In genomic region chr5:95918421-95919006, GRCh38 we compare ENCODE assay signal across 29 cellular contexts. TPM values are rescaled to one million over a fixed set of nuclear protein-coding genes. Genes with fewer than 3 reads are reported as not detected.
DNase-seq lines count a peak whose midpoint lies in the region; ATAC-seq, FAIRE-seq and TF ChIP-seq lines count a peak whose summit lies in the region.
"Had no signal": no experiment of that assay in that cellular context is flagged by ENCODE, and none has a peak within 500 bp of the region (broad histone marks: within the 10 kb centered on the region; RNA-seq: fewer than 3 reads in every experiment).

No MANE protein-coding gene starts in this region.

- H3K27ac Mint-ChIP-seq in nephron progenitor cell = peak overlapping the region; percentile 84
- no peak overlapping the region for H3K27ac Mint-ChIP-seq in stimulated activated naive B cell treated with anti-CD40 and anti-IgM and Interleukin-4, amounts not matched to agents 10 μg/mL and 1 μg/mL and 100 μg/mL, for 72 hours
- H3K27ac Mint-ChIP-seq: activated CD4-positive, alpha-beta memory T cell treated with anti-CD3 and anti-CD28 coated beads, Interleukin-2, amount 10 ng/mL, durations not matched to agents 7 days and 5 days; activated naive CD8-positive, alpha-beta T cell; B cell; CD8-positive, alpha-beta memory T cell; IgD-negative memory B cell; nephron had no signal

- no peak for TF ChIP-seq CTCF in HepG2 (CRISPR knock-in tag; IDR thresholded peaks at IDR 0.05)
- TF ChIP-seq CTCF in right lobe of liver (IDR thresholded peaks at IDR 0.05) = no peak
- TF ChIP-seq CTCF in VCaP (conservative IDR thresholded peaks at IDR 0.05) = no peak
- TF ChIP-seq CTCF in nephron progenitor cell (IDR thresholded peaks at IDR 0.05) = no peak

- H3K27me3 Mint-ChIP-seq in nephron progenitor cell (ENCODE audit: low read depth, poor library complexity) = no peaks in the 10 kb centered on the region
- no peaks in the 10 kb centered on the region for H3K27me3 Mint-ChIP-seq in stimulated activated naive B cell treated with anti-CD40 and anti-IgM and Interleukin-4, amounts not matched to agents 10 μg/mL and 1 μg/mL and 100 μg/mL, for 72 hours
- H3K27me3 Mint-ChIP-seq: activated CD4-positive, alpha-beta memory T cell treated with anti-CD3 and anti-CD28 coated beads, Interleukin-2, amount 10 ng/mL, durations not matched to agents 7 days and 5 days; activated naive CD8-positive, alpha-beta T cell; B cell; CD8-positive, alpha-beta memory T cell; IgD-negative memory B cell had no signal

- no peaks in the 10 kb centered on the region for H3K9me3 Mint-ChIP-seq in nephron progenitor cell
- no peaks in the 10 kb centered on the region for H3K9me3 Mint-ChIP-seq in stimulated activated naive B cell treated with anti-CD40 and anti-IgM and Interleukin-4, amounts not matched to agents 10 μg/mL and 1 μg/mL and 100 μg/mL, for 72 hours
- H3K9me3 Mint-ChIP-seq: activated CD4-positive, alpha-beta memory T cell treated with anti-CD3 and anti-CD28 coated beads, Interleukin-2, amount 10 ng/mL, durations not matched to agents 7 days and 5 days; CD8-positive, alpha-beta memory T cell; IgD-negative memory B cell; nephron had no signal

- CTCF ChIA-PET in HepG2 (lab: Yijun Ruan, JAX; ENCODE audit: low intra/inter-chr PET ratio, low total read pairs) = no interaction called here

- POLR2A ChIA-PET in HepG2 (lab: Yijun Ruan, JAX) = no interaction called here

- H3K4me1 ChIP-seq in HepG2 (ENCODE audit: insufficient read depth, low read length) (peaks cover 85% of the 10 kb centered on the region), right lobe of liver (peaks cover 0 to 52% (median 21%) of the 10 kb centered on the region in 4 donors)
- H3K4me1 ChIP-seq: parathyroid adenoma, uterus had no signal

- no peak overlapping the region for H2AFZ ChIP-seq in HepG2 (ENCODE audit: low read length)
- H2AFZ ChIP-seq: parathyroid adenoma had no signal

- H3K27ac ChIP-seq in HepG2 (ENCODE audit: extremely low read length, insufficient read depth, low read length) (no peak overlapping the region), right lobe of liver (peak overlapping the region in 1 of 3 donors; percentile 6), VCaP (0 out of 2 replicates have a peak overlapping the region, but pooled peaks have one; percentile 0)
- H3K27ac ChIP-seq: gastroesophageal sphincter, parathyroid adenoma, uterus had no signal

- WGBS in HepG2 (ENCODE audit: low lambda C conversion rate) = 85% methylated on average over 3 of the region's 3 CpGs
- 92% methylated on average over 3 of the region's 3 CpGs for WGBS in right lobe of liver (ENCODE audit: insufficient coverage, low coverage, low lambda C conversion rate, missing lambda C conversion rate)

- peaks cover 92% of the 10 kb centered on the region for H3K79me2 ChIP-seq in HepG2 (ENCODE audit: insufficient read depth, low read length)

- H3K4me1 Mint-ChIP-seq in nephron progenitor cell = peaks cover 50% of the 10 kb centered on the region
- peaks cover 19 to 25% of the 10 kb centered on the region in 2 donors for H3K4me1 Mint-ChIP-seq in stimulated activated naive B cell treated with anti-CD40 and anti-IgM and Interleukin-4, amounts not matched to agents 10 μg/mL and 1 μg/mL and 100 μg/mL, for 72 hours

- BruUV-seq in HepG2 (replicated peaks; lab: Mats Ljungman, UMichigan) = no TSS peak

- peaks cover 75% of the 10 kb centered on the region for H4K20me1 ChIP-seq in HepG2 (ENCODE audit: insufficient read depth, low read length)

- intact Hi-C loops in HepG2 (cut with micrococcal nuclease; ENCODE audit: unreplicated experiment) = no loop called here
- intact Hi-C loops in right lobe of liver (cut with DNase I) = no loop called here

- no peak for TF ChIP-seq RAD21 in HepG2 (CRISPR knock-in tag; IDR thresholded peaks at IDR 0.05)

- no peak overlapping the region for H3K9ac ChIP-seq in HepG2 (ENCODE audit: insufficient read depth, low read depth, low read length)
- H3K9ac ChIP-seq: parathyroid adenoma had no signal

- H3K4me3 ChIP-seq in HepG2 (replicated peaks in 1 of 3; ENCODE audit: insufficient read depth in 1 of 3, low read depth in 2 of 3, low read length in 3 of 3) (no peak overlapping the region), right lobe of liver (no peak overlapping the region)
- H3K4me3 ChIP-seq: gastroesophageal sphincter, smooth muscle cell, uterus had no signal

- H3K4me2 ChIP-seq in HepG2 (ENCODE audit: low read depth, low read length) = no peak overlapping the region
- H3K4me2 ChIP-seq: smooth muscle cell had no signal

- in situ Hi-C loops in HepG2 (cut with HindIII; ENCODE audit: extremely low pct_ligation_motif_present, low pct_unique_long_range_greater_than_20kb) = no loop called here

- FAIRE-seq in HepG2 (lab: Jason Lieb, UNC) = no peak
- FAIRE-seq: bronchial epithelial cell had no signal

- DNase-seq in HepG2 (ENCODE audit: low spot score) = no peak
- no peak for DNase-seq in right lobe of liver
- DNase-seq in nephron progenitor cell = no peak
- no peak for DNase-seq in hypothalamus (lab: John Stamatoyannopoulos, UW)
- DNase-seq in NCI-H1092 treated with DMSO at 0.1 percent for 48 hours (lab: John Stamatoyannopoulos, UW) = no peak
- no peak for DNase-seq in EL
- DNase-seq in stimulated activated naive B cell treated with anti-CD40 and anti-IgM and Interleukin-4, amounts not matched to agents 10 μg/mL and 1 μg/mL and 100 μg/mL, for 72 hours = no peak
- DNase-seq: activated CD4-positive, alpha-beta memory T cell treated with anti-CD3 and anti-CD28 coated beads, Interleukin-2, amount 10 ng/mL, durations not matched to agents 7 days and 5 days; activated CD8-positive, alpha-beta memory T cell treated with anti-CD3 and anti-CD28 coated beads, Interleukin-2, amount 50 U/mL, for 48 hours; anterior cingulate cortex; CD8-positive, alpha-beta memory T cell; DMS 273 treated with DMSO at 0.1 percent for 48 hours; NCI-H1694; NCI-H2171 treated with DMSO at 0.1 percent for 48 hours; NCI-H524 treated with DMSO at 0.1 percent for 48 hours; Right ventricle myocardium superior; stimulated activated naive CD8-positive, alpha-beta T cell treated with anti-CD3 and anti-CD28 coated beads, Interleukin-15, Interleukin-2, amounts not matched to agents 100 U/mL and 50 U/mL, for 24 hours; uterus had no signal

- no peak for TF ChIP-seq EP300 in HepG2 (IDR thresholded peaks at IDR 0.05; ENCODE audit: low read depth in 2 of 2, low read length in 2 of 2)
- TF ChIP-seq EP300 in HepG2 (CRISPR knock-in tag; IDR thresholded peaks at IDR 0.05; ENCODE audit: borderline replicate concordance) = no peak

- H3K9me3 ChIP-seq in HepG2 (ENCODE audit: low read length) (no peaks in the 10 kb centered on the region), right lobe of liver (no peaks in the 10 kb centered on the region)
- H3K9me3 ChIP-seq: gastroesophageal sphincter, uterus had no signal

- no peaks in the 10 kb centered on the region for H3K27me3 ChIP-seq in HepG2 (ENCODE audit: control insufficient read depth in 1 of 2, insufficient read depth in 2 of 2, low read length in 2 of 2)
- H3K27me3 ChIP-seq in right lobe of liver = no peaks in the 10 kb centered on the region
- H3K27me3 ChIP-seq: gastroesophageal sphincter, uterus had no signal

- TF ChIP-seq POLR2A in HepG2 (IDR thresholded peaks at IDR 0.05; ENCODE audit: insufficient read depth in 1 of 2, low read depth in 2 of 2, low read length in 2 of 2) (no peak), right lobe of liver (IDR thresholded peaks at IDR 0.05) (no peak)

- H3K4me3 Mint-ChIP-seq in nephron progenitor cell = no peak overlapping the region
- no peak overlapping the region for H3K4me3 Mint-ChIP-seq in stimulated activated naive B cell treated with anti-CD40 and anti-IgM and Interleukin-4, amounts not matched to agents 10 μg/mL and 1 μg/mL and 100 μg/mL, for 72 hours
- H3K4me3 Mint-ChIP-seq: activated CD4-positive, alpha-beta memory T cell treated with anti-CD3 and anti-CD28 coated beads, Interleukin-2, amount 10 ng/mL, durations not matched to agents 7 days and 5 days; activated naive CD8-positive, alpha-beta T cell; B cell; CD8-positive, alpha-beta memory T cell; IgD-negative memory B cell; nephron had no signal

- ATAC-seq in HepG2 = no peak
- ATAC-seq in right lobe of liver = no peak
- ATAC-seq in stimulated activated naive B cell treated with anti-CD40 and anti-IgM and Interleukin-4, amounts not matched to agents 10 μg/mL and 1 μg/mL and 100 μg/mL, for 72 hours (replicated peaks) = no peak
- ATAC-seq: activated CD4-positive, CD25-positive, alpha-beta regulatory T cell treated with anti-CD3 and anti-CD28 coated beads, Interleukin-2, amount 50 U/mL, for 24 hours; gastroesophageal sphincter; HCT116; stimulated activated naive CD8-positive, alpha-beta T cell treated with anti-CD3 and anti-CD28 coated beads, Interleukin-15, Interleukin-2, amounts not matched to agents 100 U/mL and 50 U/mL, for 24 hours had no signal

- H3K36me3 Mint-ChIP-seq in nephron progenitor cell (ENCODE audit: low read depth) = peaks cover 34% of the 10 kb centered on the region
- H3K36me3 Mint-ChIP-seq in stimulated activated naive B cell treated with anti-CD40 and anti-IgM and Interleukin-4, amounts not matched to agents 10 μg/mL and 1 μg/mL and 100 μg/mL, for 72 hours = peaks cover 8 to 28% of the 10 kb centered on the region in 2 donors

- peaks cover 10 to 44% of the 10 kb centered on the region in 2 experiments for H3K36me3 ChIP-seq in HepG2 (replicated peaks in 1 of 2; ENCODE audit: control insufficient read depth in 1 of 2, insufficient read depth in 2 of 2, low read length in 2 of 2)
- H3K36me3 ChIP-seq in right lobe of liver = no peaks in the 10 kb centered on the region
- H3K36me3 ChIP-seq: gastroesophageal sphincter, uterus had no signal

RNA-seq across cellular contexts. Expression of gene ELL2, which starts 43.1 kb away (rescaled TPM):
- total RNA-seq in HepG2 (2016; rRNA removed; fragmentation: Illumina TruSeq; extraction: Trizol) = 64.5 and 78.9 TPM in 2 replicates
- total RNA-seq in HepG2 (2016; cell fraction: cytosol; rRNA removed; fragmentation: Illumina TruSeq; extraction: Trizol; ENCODE audit: low read depth) = 19.2 and 20.4 TPM in 2 replicates
- total RNA-seq in HepG2 (2016; cell fraction: insoluble cytoplasmic fraction; rRNA removed; fragmentation: Illumina TruSeq; extraction: Trizol) = 69.3 and 74.8 TPM in 2 replicates
- 73.2 and 75.4 TPM in 2 replicates for total RNA-seq in HepG2 (2016; cell fraction: membrane; rRNA removed; fragmentation: Illumina TruSeq; extraction: Trizol)
- 121 and 123 TPM in 2 replicates for total RNA-seq in HepG2 (2016; cell fraction: nucleus; rRNA removed; fragmentation: Illumina TruSeq; extraction: Trizol)
- 75.7 and 97.1 TPM in 2 replicates for polyA plus RNA-seq in HepG2 (2011; rRNA removed)
- 40.8 and 54.3 TPM in 2 replicates for polyA plus RNA-seq in HepG2 (2011; cell fraction: cytosol; rRNA removed)
- 68.9 and 74.9 TPM in 2 replicates for polyA plus RNA-seq in HepG2 (2011; cell fraction: nucleus; rRNA removed)
- 87.7 and 101 TPM in 2 replicates for polyA plus RNA-seq in HepG2 (2012)
- polyA plus RNA-seq in HepG2 (2016; cell fraction: cytosol; fragmentation: Illumina TruSeq; extraction: Trizol; ENCODE audit: low read depth) = 13.4 and 15.1 TPM in 2 replicates
- 81.1 and 83.2 TPM in 2 replicates for polyA plus RNA-seq in HepG2 (2016; cell fraction: insoluble cytoplasmic fraction; fragmentation: Illumina TruSeq; extraction: Trizol; ENCODE audit: low read depth)
- 49.0 and 50.1 TPM in 2 replicates for polyA plus RNA-seq in HepG2 (2016; cell fraction: membrane; fragmentation: Illumina TruSeq; extraction: Trizol; ENCODE audit: low read depth)
- 115 and 124 TPM in 2 replicates for polyA plus RNA-seq in HepG2 (2016; cell fraction: nucleus; fragmentation: Illumina TruSeq; extraction: Trizol; ENCODE audit: insufficient read depth, low read depth)
- polyA minus RNA-seq in HepG2 (2011; rRNA and poly(A)+ RNA removed; ENCODE audit: low replicate concordance) = 37.6 and 93.4 TPM in 2 replicates
- 82.9 and 96.7 TPM in 2 replicates for polyA minus RNA-seq in HepG2 (2011; cell fraction: cytosol; rRNA and poly(A)+ RNA removed)
- polyA minus RNA-seq in HepG2 (2011; cell fraction: nucleus; rRNA and poly(A)+ RNA removed) = 685 and 799 TPM in 2 replicates
- total RNA-seq in right lobe of liver = 10 to 100 TPM; 74.3 to 96.4 (median 84.5) TPM
